In the genomic region with DNA sequence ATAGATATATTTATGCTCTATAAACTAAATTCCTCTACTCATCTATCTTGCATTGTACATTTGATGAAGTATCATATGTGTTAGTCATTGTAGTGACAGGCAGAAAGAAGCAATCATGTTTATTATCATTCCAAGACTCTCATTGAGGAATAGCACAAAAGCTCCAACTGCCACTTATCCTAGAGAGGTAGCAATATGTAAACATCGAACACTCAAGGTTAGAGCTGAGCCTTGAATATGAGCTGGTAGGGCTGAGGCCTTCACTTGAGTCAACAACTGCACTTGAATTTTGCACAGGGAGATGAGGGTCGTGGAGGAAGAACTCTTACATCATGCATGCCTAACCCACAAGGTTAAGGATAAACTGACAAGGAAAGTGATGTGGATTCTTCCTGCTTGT, we compare ENCODE assay signal across 20 cellular contexts.
"Had no signal": no experiment of that assay in that cellular context is flagged by ENCODE, and none has a peak within 500 bp of the region (broad histone marks: within the 10 kb centered on the region; RNA-seq: fewer than 3 reads in every experiment).

No MANE protein-coding gene starts in this region.

- H3K9me3 ChIP-seq: breast epithelium, colonic mucosa, esophagus muscularis mucosa, ovary, psoas muscle, right atrium auricular region had no signal

- H3K4me3 ChIP-seq: breast epithelium, colonic mucosa, esophagus muscularis mucosa, hepatocyte, ovary, psoas muscle, right atrium auricular region had no signal

- H3K4me1 ChIP-seq: breast epithelium, colonic mucosa, esophagus muscularis mucosa, psoas muscle, right atrium auricular region had no signal

- H3K36me3 ChIP-seq: breast epithelium, colonic mucosa, esophagus muscularis mucosa, ovary, right atrium auricular region had no signal

- ATAC-seq: left lobe of liver, natural killer cell, psoas muscle had no signal

- H3K27me3 ChIP-seq: breast epithelium, colonic mucosa, esophagus muscularis mucosa, hepatocyte, ovary, right atrium auricular region had no signal

- DNase-seq: activated CD4-positive, alpha-beta memory T cell treated with anti-CD3 and anti-CD28 coated beads for 36 hours; activated CD4-positive, alpha-beta T cell treated with anti-CD3 and anti-CD28 coated beads for 48 hours; activated naive CD4-positive, alpha-beta T cell treated with Interleukin-2 at 50 U/mL for 16 hours; activated naive CD8-positive, alpha-beta T cell treated with anti-CD3 and anti-CD28 coated beads, Interleukin-2, amount 10 ng/mL, durations not matched to agents 7 days and 5 days; activated T-cell treated with anti-CD3 and anti-CD28 coated beads, Interleukin-2, amount 50 U/mL, for 48 hours; amniotic stem cell; colonic mucosa; glutamatergic neuron; immature natural killer cell; mammary epithelial cell; natural killer cell; ovary; psoas muscle; stimulated activated CD4-positive, alpha-beta T cell treated with anti-CD3 and anti-CD28 coated beads, Interleukin-4, amount 100 ng/mL, for 24 hours; stimulated activated naive CD4-positive, alpha-beta T cell treated with Interleukin-2 at 50 U/mL for 16 hours had no signal

- H3K27ac ChIP-seq: breast epithelium, colonic mucosa, esophagus muscularis mucosa, hepatocyte, ovary, psoas muscle, right atrium auricular region had no signal
